In the genomic region with DNA sequence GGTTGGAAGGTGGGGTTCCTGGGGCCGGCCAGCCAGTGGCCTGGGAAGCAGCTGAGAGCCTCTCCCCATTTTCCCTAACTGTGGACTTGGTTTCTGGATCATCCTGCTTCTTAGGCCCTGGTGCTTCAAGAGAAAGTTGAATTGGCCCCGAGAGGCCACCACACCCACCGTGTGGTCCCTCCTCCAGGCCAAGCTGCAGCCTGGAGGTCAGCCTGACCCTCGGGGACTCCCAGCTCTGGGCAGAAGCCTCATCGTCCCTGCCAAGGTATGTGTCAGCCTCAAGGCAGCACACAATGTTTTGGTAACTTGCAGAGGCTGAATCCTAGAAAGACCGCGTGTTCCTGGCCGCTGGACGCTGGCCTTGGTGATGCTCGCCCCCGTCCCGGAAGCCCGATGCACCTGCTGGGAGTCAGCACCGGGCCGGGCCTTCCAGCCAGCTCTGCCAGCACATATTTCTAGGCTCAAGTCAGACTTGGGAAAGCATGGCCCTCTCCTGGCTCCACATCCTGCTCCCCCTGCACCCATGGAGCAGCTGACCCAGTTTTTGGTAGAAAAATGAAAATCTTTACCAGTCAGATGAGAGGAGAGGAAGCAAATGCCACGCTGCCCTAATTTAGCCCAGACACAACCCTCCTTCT, we compare ENCODE assay signal across 8 cellular contexts.
DNase-seq lines count a peak whose midpoint lies in the region; ATAC-seq and TF ChIP-seq lines count a peak whose summit lies in the region.

No MANE protein-coding gene starts in this region.

- TF ChIP-seq POLR2A in lower leg skin (IDR thresholded peaks at IDR 0.05) = no peak

- intact Hi-C loops in lower leg skin (cut with DNase I; ENCODE audit: low total_unique reads) (loop anchor here (5.0 kb wide), 1 partner anchor 137 kb away; no protein-coding TSS in a partner anchor), tibial artery (cut with DNase I; ENCODE audit: low total_unique reads) (loop anchor here (10.0 kb wide), 1 partner anchor 135 kb away; a partner anchor contains a TSS)

- no peak for TF ChIP-seq CTCF in SK-N-SH (IDR thresholded peaks at IDR 0.05)
- no peak for TF ChIP-seq CTCF in brain microvascular endothelial cell (IDR thresholded peaks at IDR 0.05; ENCODE audit: low read depth, low read length, missing control alignments)
- no peak for TF ChIP-seq CTCF in lower leg skin (IDR thresholded peaks at IDR 0.05)
- TF ChIP-seq CTCF in tibial artery (IDR thresholded peaks at IDR 0.05) = no peak
- TF ChIP-seq CTCF in GM10248 (IDR thresholded peaks at IDR 0.05; ENCODE audit: control extremely low read depth, extremely low read depth, low read depth, missing control alignments) = no peak

- no peak for DNase-seq in SK-N-SH
- DNase-seq in brain microvascular endothelial cell = peak; percentile 60
- DNase-seq in lower leg skin (ENCODE audit: low spot score in 2 of 2) = peak; percentile 78 to 91
- peak; percentile 88 to 91 for DNase-seq in tibial artery
- DNase-seq in NCI-H2171 (lab: John Stamatoyannopoulos, UW) = no peak
- DNase-seq in GM10248 (ENCODE audit: extremely low spot score) = no peak
- no peak for DNase-seq in HPDE6-E6E7 (ENCODE audit: extremely low spot score)

- in situ Hi-C loops in brain microvascular endothelial cell (cut with HindIII; ENCODE audit: low pct_ligation_motif_present, low sequenced_read_pairs) = no loop called here

- H3K9me2 ChIP-seq in SK-N-SH = no peaks in the 10 kb centered on the region

- H3K9ac ChIP-seq in SK-N-SH = no peak overlapping the region

- H3K4me1 ChIP-seq in SK-N-SH (ENCODE audit: control insufficient read depth in 1 of 2, insufficient read depth in 2 of 2, low read depth in 1 of 2, low read length in 1 of 2) = peaks cover 3 to 23% of the 10 kb centered on the region in 2 experiments; a peak in 3 of 4 replicates
- peaks cover 0 to 35% (median 33%) of the 10 kb centered on the region in 4 donors for H3K4me1 ChIP-seq in tibial artery

- POLR2A ChIA-PET in SK-N-SH (lab: Yijun Ruan, JAX) = no interaction called here
- POLR2A ChIA-PET in GM10248 (lab: Yijun Ruan, JAX) = no interaction called here

- H3K4me2 ChIP-seq in SK-N-SH = no peak overlapping the region

- H3F3A ChIP-seq in SK-N-SH (replicated peaks; ENCODE audit: insufficient read depth) = peaks cover 20% of the 10 kb centered on the region

- H2AFZ ChIP-seq in SK-N-SH (ENCODE audit: low read depth) = no peak overlapping the region

- WGBS in SK-N-SH (ENCODE audit: low lambda C conversion rate) = 81% methylated on average over 16 of the region's 16 CpGs
- 32 to 46% methylated on average over 7 to 8 of the region's 16 CpGs for WGBS in lower leg skin, 2 donors

- H3K27ac ChIP-seq in SK-N-SH (ENCODE audit: low read depth in 2 of 2, low read length in 1 of 2) (peak overlapping the region in 1 of 2 experiments; percentile 58; a peak in 1 of 4 replicates), brain microvascular endothelial cell (peak overlapping the region; percentile 80), tibial artery (peak overlapping the region; percentile 71 to 75)

- H3K27me3 ChIP-seq in SK-N-SH (ENCODE audit: insufficient read depth) (no peaks in the 10 kb centered on the region), brain microvascular endothelial cell (replicated peaks) (no peaks in the 10 kb centered on the region), tibial artery (no peaks in the 10 kb centered on the region)

- H4K20me1 ChIP-seq in SK-N-SH (ENCODE audit: insufficient read depth) = no peaks in the 10 kb centered on the region

- CTCF ChIA-PET in SK-N-SH (lab: Yijun Ruan, JAX) (interaction anchor here (0.9 to 1.9 kb wide), 2 partner anchors 20 to 35 kb away, joined by 3 to 5 read pairs; no protein-coding TSS in a partner anchor), GM10248 (lab: Yijun Ruan, JAX) (interaction anchor here (0.6 to 1.7 kb wide), 8 partner anchors 10 to 274 kb away, joined by 3 to 6 read pairs (median 4); no protein-coding TSS in a partner anchor)

- H3K36me3 ChIP-seq in SK-N-SH (replicated peaks in 1 of 2; ENCODE audit: control insufficient read depth in 1 of 2, insufficient read depth in 2 of 2, low read length in 1 of 2) (no peaks in the 10 kb centered on the region), brain microvascular endothelial cell (replicated peaks) (no peaks in the 10 kb centered on the region), tibial artery (no peaks in the 10 kb centered on the region)

- TF ChIP-seq EP300 in SK-N-SH (IDR thresholded peaks at IDR 0.05; ENCODE audit: borderline replicate concordance in 1 of 2, low read depth in 1 of 2, low read length in 1 of 2) = no peak

- ATAC-seq in SK-N-SH treated with all-trans-retinoic acid at 6 μM for 48 hours = peak; percentile 43

- no peak for TF ChIP-seq RAD21 in SK-N-SH (IDR thresholded peaks at IDR 0.05; ENCODE audit: low read length)

- H3K4me3 ChIP-seq in SK-N-SH (ENCODE audit: low read depth in 2 of 2, low read length in 1 of 2) = no peak overlapping the region
- no peak overlapping the region for H3K4me3 ChIP-seq in brain microvascular endothelial cell (ENCODE audit: low read depth, low read length)
- H3K4me3 ChIP-seq in lower leg skin (ENCODE audit: low read depth, poor library complexity, severe bottlenecking) = no peak overlapping the region
- peak overlapping the region; percentile 13 to 15 for H3K4me3 ChIP-seq in tibial artery

- no peaks in the 10 kb centered on the region for H3K79me2 ChIP-seq in SK-N-SH (ENCODE audit: insufficient read depth)

- no peaks in the 10 kb centered on the region for H3K9me3 ChIP-seq in SK-N-SH
- H3K9me3 ChIP-seq in tibial artery = no peaks in the 10 kb centered on the region

TF ChIP-seq in SK-N-SH treated with all-trans-retinoic acid at 6 μM for 48 hours, 23 proteins besides CTCF, POLR2A, EP300 and RAD21 (continues in another document):
- TF ChIP-seq CSDC2 (CRISPR knock-in tag; IDR thresholded peaks at IDR 0.05) (no peak), SNAI2 (CRISPR knock-in tag; IDR thresholded peaks at IDR 0.05) (no peak), ZNF565 (CRISPR knock-in tag; conservative IDR thresholded peaks at IDR 0.05; ENCODE audit: low read depth) (no peak), ZNF70 (CRISPR knock-in tag; IDR thresholded peaks at IDR 0.05) (no peak), PPARA (CRISPR knock-in tag; IDR thresholded peaks at IDR 0.05; ENCODE audit: borderline replicate concordance) (no peak), ISL1 (CRISPR knock-in tag; IDR thresholded peaks at IDR 0.05) (no peak)
- TF ChIP-seq, protein P1, sequence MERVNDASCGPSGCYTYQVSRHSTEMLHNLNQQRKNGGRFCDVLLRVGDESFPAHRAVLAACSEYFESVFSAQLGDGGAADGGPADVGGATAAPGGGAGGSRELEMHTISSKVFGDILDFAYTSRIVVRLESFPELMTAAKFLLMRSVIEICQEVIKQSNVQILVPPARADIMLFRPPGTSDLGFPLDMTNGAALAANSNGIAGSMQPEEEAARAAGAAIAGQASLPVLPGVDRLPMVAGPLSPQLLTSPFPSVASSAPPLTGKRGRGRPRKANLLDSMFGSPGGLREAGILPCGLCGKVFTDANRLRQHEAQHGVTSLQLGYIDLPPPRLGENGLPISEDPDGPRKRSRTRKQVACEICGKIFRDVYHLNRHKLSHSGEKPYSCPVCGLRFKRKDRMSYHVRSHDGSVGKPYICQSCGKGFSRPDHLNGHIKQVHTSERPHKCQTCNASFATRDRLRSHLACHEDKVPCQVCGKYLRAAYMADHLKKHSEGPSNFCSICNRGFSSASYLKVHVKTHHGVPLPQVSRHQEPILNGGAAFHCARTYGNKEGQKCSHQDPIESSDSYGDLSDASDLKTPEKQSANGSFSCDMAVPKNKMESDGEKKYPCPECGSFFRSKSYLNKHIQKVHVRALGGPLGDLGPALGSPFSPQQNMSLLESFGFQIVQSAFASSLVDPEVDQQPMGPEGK (CRISPR knock-in tag; IDR thresholded peaks at IDR 0.05; ENCODE audit: borderline replicate concordance) = no peak

TF ChIP-seq in SK-N-SH, 30 proteins besides CTCF, POLR2A, EP300 and RAD21:
- TF ChIP-seq TCF12 (IDR thresholded peaks at IDR 0.05) (no peak), GABPA (IDR thresholded peaks at IDR 0.05; ENCODE audit: low read depth) (no peak), FOXM1 (IDR thresholded peaks at IDR 0.05; ENCODE audit: low read depth) (no peak), RFX5 (IDR thresholded peaks at IDR 0.05; ENCODE audit: low read length) (no peak), TAF1 (IDR thresholded peaks at IDR 0.05; ENCODE audit: borderline replicate concordance, low read depth, low read length) (no peak), FOXJ3 (CRISPR knock-in tag; IDR thresholded peaks at IDR 0.05) (no peak), GATA2 (CRISPR knock-in tag; IDR thresholded peaks at IDR 0.05) (no peak), EZH2phosphoT487 (IDR thresholded peaks at IDR 0.05; ENCODE audit: borderline replicate concordance, low read depth) (no peak)
- TF ChIP-seq, protein P2, sequence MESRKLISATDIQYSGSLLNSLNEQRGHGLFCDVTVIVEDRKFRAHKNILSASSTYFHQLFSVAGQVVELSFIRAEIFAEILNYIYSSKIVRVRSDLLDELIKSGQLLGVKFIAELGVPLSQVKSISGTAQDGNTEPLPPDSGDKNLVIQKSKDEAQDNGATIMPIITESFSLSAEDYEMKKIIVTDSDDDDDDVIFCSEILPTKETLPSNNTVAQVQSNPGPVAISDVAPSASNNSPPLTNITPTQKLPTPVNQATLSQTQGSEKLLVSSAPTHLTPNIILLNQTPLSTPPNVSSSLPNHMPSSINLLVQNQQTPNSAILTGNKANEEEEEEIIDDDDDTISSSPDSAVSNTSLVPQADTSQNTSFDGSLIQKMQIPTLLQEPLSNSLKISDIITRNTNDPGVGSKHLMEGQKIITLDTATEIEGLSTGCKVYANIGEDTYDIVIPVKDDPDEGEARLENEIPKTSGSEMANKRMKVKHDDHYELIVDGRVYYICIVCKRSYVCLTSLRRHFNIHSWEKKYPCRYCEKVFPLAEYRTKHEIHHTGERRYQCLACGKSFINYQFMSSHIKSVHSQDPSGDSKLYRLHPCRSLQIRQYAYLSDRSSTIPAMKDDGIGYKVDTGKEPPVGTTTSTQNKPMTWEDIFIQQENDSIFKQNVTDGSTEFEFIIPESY (IDR thresholded peaks at IDR 0.05; ENCODE audit: borderline replicate concordance, low read depth) = no peak
- TF ChIP-seq, protein P3, sequence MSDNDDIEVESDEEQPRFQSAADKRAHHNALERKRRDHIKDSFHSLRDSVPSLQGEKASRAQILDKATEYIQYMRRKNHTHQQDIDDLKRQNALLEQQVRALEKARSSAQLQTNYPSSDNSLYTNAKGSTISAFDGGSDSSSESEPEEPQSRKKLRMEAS (IDR thresholded peaks at IDR 0.05; ENCODE audit: low read depth) = no peak

Comparison
In these comparisons a context has a peak if more than half of its experiments do, and no peak if none do; other contexts are left out.
1. DNase-seq: peak in brain microvascular endothelial cell (single experiment), lower leg skin (2 of 2) and tibial artery (2 of 2); none in SK-N-SH (single experiment), NCI-H2171 (single experiment), GM10248 (single experiment) and HPDE6-E6E7 (single experiment).
2. H3K4me3 ChIP-seq: peak in tibial artery (2 of 2); none in SK-N-SH (0 of 2), brain microvascular endothelial cell (single experiment) and lower leg skin (single experiment).